In genomic region chr2:241317391-241317790, GRCh38 we compare ENCODE assay signal across 8 cellular contexts. TPM values are rescaled to one million over a fixed set of nuclear protein-coding genes. Genes with fewer than 3 reads are reported as not detected.
DNase-seq lines count a peak whose midpoint lies in the region; ATAC-seq and TF ChIP-seq lines count a peak whose summit lies in the region.

No MANE protein-coding gene starts in this region.

- H3K27me3 ChIP-seq in thymus (ENCODE audit: control insufficient read depth, insufficient read depth) = no peaks in the 10 kb centered on the region

- no peak for DNase-seq in activated naive CD4-positive, alpha-beta T cell treated with anti-CD3 and anti-CD28 coated beads, Interleukin-2, amount 10 ng/mL, durations not matched to agents 7 days and 5 days
- DNase-seq in activated naive CD4-positive, alpha-beta T cell treated with Interleukin-2 at 50 U/mL for 16 hours = no peak
- DNase-seq in activated CD4-positive, alpha-beta memory T cell treated with anti-CD3 and anti-CD28 coated beads, Interleukin-2, amount 10 ng/mL, durations not matched to agents 7 days and 5 days = no peak
- DNase-seq in immature natural killer cell (no peak), omental fat pad (ENCODE audit: low spot score) (no peak), dedifferentiated amniotic fluid mesenchymal stem cell (ENCODE audit: extremely low spot score) (no peak), SHP77 treated with DMSO at 0.1 percent for 48 hours (lab: John Stamatoyannopoulos, UW) (no peak)

- POLR2A ChIA-PET in activated CD4-positive, alpha-beta memory T cell treated with anti-CD3 and anti-CD28 coated beads, Interleukin-2, amount 10 ng/mL, durations not matched to agents 7 days and 5 days (lab: Charles Lee) = interaction anchor here (0.6 to 4.1 kb wide), 7 partner anchors 7 to 382 kb away, joined by 3 to 52 read pairs (median 17); no protein-coding TSS in a partner anchor

- peak overlapping the region; percentile 96 for H3K27ac Mint-ChIP-seq in activated naive CD4-positive, alpha-beta T cell treated with anti-CD3 and anti-CD28 coated beads, Interleukin-2, amount 10 ng/mL, durations not matched to agents 7 days and 5 days
- H3K27ac Mint-ChIP-seq in activated CD4-positive, alpha-beta memory T cell treated with anti-CD3 and anti-CD28 coated beads, Interleukin-2, amount 10 ng/mL, durations not matched to agents 7 days and 5 days = peak overlapping the region; percentile 100
- peak overlapping the region; percentile 96 to 100 (median 99) for H3K27ac Mint-ChIP-seq in immature natural killer cell

- H3K4me1 ChIP-seq in thymus (ENCODE audit: control insufficient read depth, insufficient read depth, low read length) = peaks cover 12% of the 10 kb centered on the region

- 86% methylated on average over 4 of the region's 4 CpGs for WGBS in thymus

- peak overlapping the region; percentile 89 for H3K4me3 Mint-ChIP-seq in activated naive CD4-positive, alpha-beta T cell treated with anti-CD3 and anti-CD28 coated beads, Interleukin-2, amount 10 ng/mL, durations not matched to agents 7 days and 5 days
- H3K4me3 Mint-ChIP-seq in activated CD4-positive, alpha-beta memory T cell treated with anti-CD3 and anti-CD28 coated beads, Interleukin-2, amount 10 ng/mL, durations not matched to agents 7 days and 5 days = peak overlapping the region; percentile 100
- H3K4me3 Mint-ChIP-seq in immature natural killer cell = peak overlapping the region; percentile 95 to 100 (median 98)

- peak overlapping the region; percentile 80 for H3K4me3 ChIP-seq in thymus (ENCODE audit: low read length)

- CTCF ChIA-PET in activated naive CD4-positive, alpha-beta T cell treated with anti-CD3 and anti-CD28 coated beads, Interleukin-2, amount 10 ng/mL, durations not matched to agents 7 days and 5 days (lab: Charles Lee) = interaction anchor here (0.8 kb wide), 1 partner anchor 281 kb away, joined by 3 read pairs; no protein-coding TSS in a partner anchor
- CTCF ChIA-PET in activated CD4-positive, alpha-beta memory T cell treated with anti-CD3 and anti-CD28 coated beads, Interleukin-2, amount 10 ng/mL, durations not matched to agents 7 days and 5 days (lab: Charles Lee) = no interaction called here

- no peak for TF ChIP-seq CTCF in omental fat pad (IDR thresholded peaks at IDR 0.05)

- H3K9me3 ChIP-seq in thymus (ENCODE audit: control insufficient read depth) = no peaks in the 10 kb centered on the region

- ATAC-seq in omental fat pad (ENCODE audit: low FRiP score) = no peak

- no peaks in the 10 kb centered on the region for H3K36me3 ChIP-seq in thymus (ENCODE audit: control insufficient read depth, insufficient read depth)

- H3K27me3 Mint-ChIP-seq in activated naive CD4-positive, alpha-beta T cell treated with anti-CD3 and anti-CD28 coated beads, Interleukin-2, amount 10 ng/mL, durations not matched to agents 7 days and 5 days = no peaks in the 10 kb centered on the region
- no peaks in the 10 kb centered on the region for H3K27me3 Mint-ChIP-seq in activated CD4-positive, alpha-beta memory T cell treated with anti-CD3 and anti-CD28 coated beads, Interleukin-2, amount 10 ng/mL, durations not matched to agents 7 days and 5 days
- H3K27me3 Mint-ChIP-seq in immature natural killer cell (ENCODE audit: low read depth in 3 of 3) = peaks cover 14 to 22% (median 15%) of the 10 kb centered on the region in 3 donors

- peaks cover 71% of the 10 kb centered on the region for H3K4me1 Mint-ChIP-seq in activated naive CD4-positive, alpha-beta T cell treated with anti-CD3 and anti-CD28 coated beads, Interleukin-2, amount 10 ng/mL, durations not matched to agents 7 days and 5 days
- H3K4me1 Mint-ChIP-seq in activated CD4-positive, alpha-beta memory T cell treated with anti-CD3 and anti-CD28 coated beads, Interleukin-2, amount 10 ng/mL, durations not matched to agents 7 days and 5 days = peaks cover 68% of the 10 kb centered on the region
- H3K4me1 Mint-ChIP-seq in immature natural killer cell = peaks cover 74 to 75% of the 10 kb centered on the region in 2 donors

- peaks cover 50% of the 10 kb centered on the region for H3K36me3 Mint-ChIP-seq in activated naive CD4-positive, alpha-beta T cell treated with anti-CD3 and anti-CD28 coated beads, Interleukin-2, amount 10 ng/mL, durations not matched to agents 7 days and 5 days
- H3K36me3 Mint-ChIP-seq in activated CD4-positive, alpha-beta memory T cell treated with anti-CD3 and anti-CD28 coated beads, Interleukin-2, amount 10 ng/mL, durations not matched to agents 7 days and 5 days (ENCODE audit: low read depth) = peaks cover 52% of the 10 kb centered on the region
- peaks cover 0 to 4% (median 0%) of the 10 kb centered on the region in 3 donors for H3K36me3 Mint-ChIP-seq in immature natural killer cell

- no peaks in the 10 kb centered on the region for H3K9me3 Mint-ChIP-seq in activated naive CD4-positive, alpha-beta T cell treated with anti-CD3 and anti-CD28 coated beads, Interleukin-2, amount 10 ng/mL, durations not matched to agents 7 days and 5 days
- H3K9me3 Mint-ChIP-seq in activated CD4-positive, alpha-beta memory T cell treated with anti-CD3 and anti-CD28 coated beads, Interleukin-2, amount 10 ng/mL, durations not matched to agents 7 days and 5 days = no peaks in the 10 kb centered on the region
- H3K9me3 Mint-ChIP-seq in immature natural killer cell = no peaks in the 10 kb centered on the region

- H3K27ac ChIP-seq in thymus (ENCODE audit: low read depth) = no peak overlapping the region

RNA-seq across cellular contexts. Expression of gene SEPTIN2, which starts 1.7 kb away (rescaled TPM):
- 100 to 1,000 TPM; 282 to 290 TPM for total RNA-seq in activated CD4-positive, alpha-beta memory T cell treated with anti-CD3 and anti-CD28 coated beads, Interleukin-2, amount 10 ng/mL, durations not matched to agents 7 days and 5 days
- polyA plus RNA-seq in immature natural killer cell (100 to 1,000 TPM; 204 to 249 (median 207) TPM), thymus (189 TPM)
- 100 to 1,000 TPM; 295 to 372 (median 307) TPM for total RNA-seq in omental fat pad

RNA-seq across cellular contexts. Expression of gene HDLBP, which starts 1.9 kb away (rescaled TPM):
- 100 to 1,000 TPM; 190 to 193 TPM for total RNA-seq in activated CD4-positive, alpha-beta memory T cell treated with anti-CD3 and anti-CD28 coated beads, Interleukin-2, amount 10 ng/mL, durations not matched to agents 7 days and 5 days
- 10 to 100 TPM; 20.4 to 71.7 (median 31.5) TPM for polyA plus RNA-seq in immature natural killer cell
- 85.1 TPM for polyA plus RNA-seq in thymus
- 100 to 1,000 TPM; 356 to 471 (median 416) TPM for total RNA-seq in omental fat pad

RNA-seq across cellular contexts. Expression of gene FARP2, which starts 38.7 kb away (rescaled TPM):
- total RNA-seq in activated CD4-positive, alpha-beta memory T cell treated with anti-CD3 and anti-CD28 coated beads, Interleukin-2, amount 10 ng/mL, durations not matched to agents 7 days and 5 days = 10 to 100 TPM; 14.1 to 15.0 TPM
- 1 to 10 TPM; 5.3 to 8.3 (median 8.2) TPM for polyA plus RNA-seq in immature natural killer cell
- 16.1 TPM for polyA plus RNA-seq in thymus
- 10 to 100 TPM; 27.6 to 65.8 (median 34.1) TPM for total RNA-seq in omental fat pad
